Comparison of ENCODE assay signal across 1 cellular context in the genomic region with DNA sequence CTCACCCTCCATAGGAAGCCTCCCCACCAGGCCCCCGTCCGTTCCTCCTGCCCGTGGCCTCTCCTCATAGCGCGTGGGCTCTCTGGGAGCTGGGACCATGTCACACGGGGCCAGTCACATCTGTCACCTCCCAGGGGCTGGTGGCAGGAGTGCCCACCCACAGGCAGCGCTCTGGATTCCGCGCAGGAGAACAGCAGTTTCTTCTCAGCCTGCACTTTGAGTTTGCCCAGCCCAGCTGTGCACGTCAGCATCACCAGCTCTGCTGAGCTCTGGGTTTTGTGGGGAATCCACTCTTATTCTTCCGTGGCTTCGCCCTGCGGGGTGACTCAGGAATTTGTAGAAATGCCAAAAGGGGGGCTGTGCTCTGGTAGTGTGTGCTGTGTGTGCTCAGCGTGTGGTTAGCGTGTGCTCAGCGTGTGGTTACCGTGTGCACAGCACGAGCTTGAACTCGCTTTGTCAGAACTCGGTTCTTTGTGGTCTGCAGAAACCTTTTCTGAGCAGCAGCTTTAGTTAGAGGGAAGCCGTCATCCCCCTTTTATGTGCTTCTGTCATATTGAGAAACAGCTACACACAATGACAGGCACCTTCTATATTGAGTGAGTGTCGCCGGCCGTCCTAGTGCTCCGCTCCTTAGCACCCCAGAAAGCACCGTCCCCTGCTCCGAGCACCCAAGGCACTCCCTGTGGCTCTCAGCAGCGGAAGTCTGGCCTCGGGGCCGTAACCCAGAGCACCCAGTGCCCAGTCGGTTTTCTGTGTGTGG.
TF ChIP-seq lines count a peak whose summit lies in the region.

No MANE protein-coding gene starts in this region.

TF ChIP-seq in H1, 55 proteins besides CTCF, POLR2A, EP300 and RAD21:
- TF ChIP-seq KDM1A (IDR thresholded peaks at IDR 0.05; ENCODE audit: borderline replicate concordance, low read length) (no peak), KDM5A (IDR thresholded peaks at IDR 0.05; ENCODE audit: low read length) (no peak), CEBPB (IDR thresholded peaks at IDR 0.05; ENCODE audit: low read depth, low read length) (no peak), BCL11A (IDR thresholded peaks at IDR 0.05; ENCODE audit: low read depth in 2 of 2, low read length in 2 of 2) (no peak), CHD1 (IDR thresholded peaks at IDR 0.05; ENCODE audit: low read depth, low read length) (no peak), GTF2F1 (IDR thresholded peaks at IDR 0.05; ENCODE audit: borderline replicate concordance, low read depth, low read length) (no peak)
- TF ChIP-seq, protein P1, sequence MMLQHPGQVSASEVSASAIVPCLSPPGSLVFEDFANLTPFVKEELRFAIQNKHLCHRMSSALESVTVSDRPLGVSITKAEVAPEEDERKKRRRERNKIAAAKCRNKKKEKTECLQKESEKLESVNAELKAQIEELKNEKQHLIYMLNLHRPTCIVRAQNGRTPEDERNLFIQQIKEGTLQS (IDR thresholded peaks at IDR 0.05; ENCODE audit: insufficient read depth, low read depth, low read length): no peak
TF ChIP-seq in H1: peak in this region for 0.
